Comparison of ENCODE assay signal across 1 cellular context in the genomic region with DNA sequence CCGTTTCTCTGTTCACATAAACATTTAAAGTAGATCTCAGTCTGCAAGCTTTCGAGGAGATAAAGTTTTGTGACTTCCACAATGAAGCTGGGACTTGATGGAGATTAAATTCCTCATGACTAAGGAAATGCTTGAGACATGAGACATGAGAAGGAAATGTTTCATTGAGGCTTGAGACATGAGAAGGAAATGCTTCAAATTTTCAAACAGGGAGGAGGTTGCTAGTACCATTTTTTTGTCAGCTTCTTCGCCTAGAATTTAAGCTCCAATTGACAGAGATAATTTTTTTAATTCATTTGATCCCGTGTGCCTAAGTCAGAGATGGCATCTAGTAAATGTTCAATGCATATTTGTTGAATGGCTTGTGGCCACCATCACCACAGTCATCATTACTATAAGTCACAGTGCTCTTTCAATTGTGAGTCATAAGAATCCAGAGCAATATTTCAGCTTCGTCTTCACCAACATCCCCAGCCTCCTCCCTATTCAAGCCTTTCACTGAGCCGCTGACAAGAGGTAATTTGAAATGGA.
TF ChIP-seq lines count a peak whose summit lies in the region.

No MANE protein-coding gene starts in this region.

TF ChIP-seq in WTC11, 78 proteins besides CTCF, POLR2A, EP300 and RAD21 (continued from another document):
- TF ChIP-seq, protein P1, sequence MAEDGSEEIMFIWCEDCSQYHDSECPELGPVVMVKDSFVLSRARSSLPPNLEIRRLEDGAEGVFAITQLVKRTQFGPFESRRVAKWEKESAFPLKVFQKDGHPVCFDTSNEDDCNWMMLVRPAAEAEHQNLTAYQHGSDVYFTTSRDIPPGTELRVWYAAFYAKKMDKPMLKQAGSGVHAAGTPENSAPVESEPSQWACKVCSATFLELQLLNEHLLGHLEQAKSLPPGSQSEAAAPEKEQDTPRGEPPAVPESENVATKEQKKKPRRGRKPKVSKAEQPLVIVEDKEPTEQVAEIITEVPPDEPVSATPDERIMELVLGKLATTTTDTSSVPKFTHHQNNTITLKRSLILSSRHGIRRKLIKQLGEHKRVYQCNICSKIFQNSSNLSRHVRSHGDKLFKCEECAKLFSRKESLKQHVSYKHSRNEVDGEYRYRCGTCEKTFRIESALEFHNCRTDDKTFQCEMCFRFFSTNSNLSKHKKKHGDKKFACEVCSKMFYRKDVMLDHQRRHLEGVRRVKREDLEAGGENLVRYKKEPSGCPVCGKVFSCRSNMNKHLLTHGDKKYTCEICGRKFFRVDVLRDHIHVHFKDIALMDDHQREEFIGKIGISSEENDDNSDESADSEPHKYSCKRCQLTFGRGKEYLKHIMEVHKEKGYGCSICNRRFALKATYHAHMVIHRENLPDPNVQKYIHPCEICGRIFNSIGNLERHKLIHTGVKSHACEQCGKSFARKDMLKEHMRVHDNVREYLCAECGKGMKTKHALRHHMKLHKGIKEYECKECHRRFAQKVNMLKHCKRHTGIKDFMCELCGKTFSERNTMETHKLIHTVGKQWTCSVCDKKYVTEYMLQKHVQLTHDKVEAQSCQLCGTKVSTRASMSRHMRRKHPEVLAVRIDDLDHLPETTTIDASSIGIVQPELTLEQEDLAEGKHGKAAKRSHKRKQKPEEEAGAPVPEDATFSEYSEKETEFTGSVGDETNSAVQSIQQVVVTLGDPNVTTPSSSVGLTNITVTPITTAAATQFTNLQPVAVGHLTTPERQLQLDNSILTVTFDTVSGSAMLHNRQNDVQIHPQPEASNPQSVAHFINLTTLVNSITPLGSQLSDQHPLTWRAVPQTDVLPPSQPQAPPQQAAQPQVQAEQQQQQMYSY (CRISPR knock-in tag; IDR thresholded peaks at IDR 0.05): no peak
- TF ChIP-seq ESRRA (CRISPR knock-in tag; IDR thresholded peaks at IDR 0.05; ENCODE audit: borderline replicate concordance): no peak
- TF ChIP-seq AFF4 (CRISPR knock-in tag; IDR thresholded peaks at IDR 0.05; ENCODE audit: borderline replicate concordance): no peak
- TF ChIP-seq, protein P2, sequence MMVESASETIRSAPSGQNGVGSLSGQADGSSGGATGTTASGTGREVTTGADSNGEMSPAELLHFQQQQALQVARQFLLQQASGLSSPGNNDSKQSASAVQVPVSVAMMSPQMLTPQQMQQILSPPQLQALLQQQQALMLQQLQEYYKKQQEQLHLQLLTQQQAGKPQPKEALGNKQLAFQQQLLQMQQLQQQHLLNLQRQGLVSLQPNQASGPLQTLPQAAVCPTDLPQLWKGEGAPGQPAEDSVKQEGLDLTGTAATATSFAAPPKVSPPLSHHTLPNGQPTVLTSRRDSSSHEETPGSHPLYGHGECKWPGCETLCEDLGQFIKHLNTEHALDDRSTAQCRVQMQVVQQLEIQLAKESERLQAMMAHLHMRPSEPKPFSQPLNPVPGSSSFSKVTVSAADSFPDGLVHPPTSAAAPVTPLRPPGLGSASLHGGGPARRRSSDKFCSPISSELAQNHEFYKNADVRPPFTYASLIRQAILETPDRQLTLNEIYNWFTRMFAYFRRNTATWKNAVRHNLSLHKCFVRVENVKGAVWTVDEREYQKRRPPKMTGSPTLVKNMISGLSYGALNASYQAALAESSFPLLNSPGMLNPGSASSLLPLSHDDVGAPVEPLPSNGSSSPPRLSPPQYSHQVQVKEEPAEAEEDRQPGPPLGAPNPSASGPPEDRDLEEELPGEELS (CRISPR knock-in tag; IDR thresholded peaks at IDR 0.05): no peak
- TF ChIP-seq ZNF138 (CRISPR knock-in tag; conservative IDR thresholded peaks at IDR 0.05): no peak
